In the genomic region with DNA sequence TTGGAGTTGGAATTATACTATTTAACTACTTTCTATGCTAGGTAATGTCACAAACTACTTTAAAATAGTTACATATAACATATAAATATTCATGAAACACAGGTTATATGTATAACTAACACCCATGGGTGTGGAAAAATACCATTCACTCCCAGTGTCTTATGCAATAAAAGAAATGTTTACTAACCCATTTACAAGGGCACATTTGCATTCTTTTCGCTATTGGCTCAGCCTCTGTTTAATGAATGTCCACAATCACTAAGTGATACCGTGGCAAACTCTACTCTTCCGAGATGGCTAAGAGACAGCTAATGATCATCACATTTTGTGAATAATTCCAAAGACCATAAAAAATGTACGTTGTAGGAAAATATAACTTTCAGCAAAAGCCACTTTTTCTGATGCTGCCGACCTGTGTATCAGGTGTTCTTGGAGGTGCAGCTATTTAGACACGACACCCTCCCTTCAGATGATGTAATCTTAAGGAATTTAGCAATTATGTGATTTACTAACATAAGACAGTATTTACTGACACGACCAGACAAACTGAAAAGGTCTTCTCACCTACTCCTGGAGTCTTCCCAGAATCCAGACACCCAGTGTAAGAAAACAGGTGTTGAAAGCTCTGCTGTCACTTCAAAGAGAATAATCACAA, we compare ENCODE assay signal across 26 cellular contexts.
A peak's percentile ranks its signal among the peaks of the same experiment; 100 is the strongest.
DNase-seq lines count a peak whose midpoint lies in the region; ATAC-seq and TF ChIP-seq lines count a peak whose summit lies in the region.
"Had no signal": no experiment of that assay in that cellular context is flagged by ENCODE, and none has a peak within 500 bp of the region (broad histone marks: within the 10 kb centered on the region; RNA-seq: fewer than 3 reads in every experiment).

No MANE protein-coding gene starts in this region.

- no peak for DNase-seq in Calu3
- no peak for DNase-seq in RWPE2 (ENCODE audit: low spot score)
- no peak for DNase-seq in left lung
- DNase-seq in activated CD8-positive, alpha-beta memory T cell treated with anti-CD3 and anti-CD28 coated beads, Interleukin-2, amount 50 U/mL, for 48 hours, result no peak
- DNase-seq in NCI-H128 (lab: John Stamatoyannopoulos, UW; ENCODE audit: unreplicated experiment), result no peak
- DNase-seq in activated naive CD4-positive, alpha-beta T cell treated with anti-CD3 and anti-CD28 coated beads for 36 hours, result no peak
- DNase-seq: activated CD4-positive, alpha-beta T cell treated with anti-CD3 and anti-CD28 coated beads, Interleukin-2, amount 50 U/mL, for 4 hours; activated naive CD4-positive, alpha-beta T cell treated with anti-CD3 and anti-CD28 coated beads, Interleukin-2, amount 50 U/mL, for 16 hours; body of pancreas; dermis blood vessel endothelial cell; endodermal cell; gastrocnemius medialis; kidney glomerular epithelial cell; MM.1S; NCI-H1105 treated with DMSO at 0.1 percent for 48 hours; NCI-H2029; NCI-H82; stimulated activated CD4-positive, alpha-beta T cell treated with anti-CD3 and anti-CD28 coated beads, Interleukin-15, amount 100 ng/mL, for 24 hours; stimulated activated CD4-positive, alpha-beta T cell treated with anti-CD3 and anti-CD28 coated beads, Interleukin-4, amount 100 ng/mL, for 4 hours; tibial artery had no signal

- CTCF ChIA-PET in Calu3 (lab: Charles Lee), result no interaction called here
- CTCF ChIA-PET in activated naive CD4-positive, alpha-beta T cell treated with anti-CD3 and anti-CD28 coated beads for 36 hours (lab: Charles Lee), result interaction anchor here (1.1 kb wide), 1 partner anchor 15 kb away, joined by 3 read pairs; no protein-coding TSS in a partner anchor

- no TSS peak for BruUV-seq in Calu3 (replicated peaks; lab: Mats Ljungman, UMichigan)

- intact Hi-C loops in Calu3 (cut with micrococcal nuclease; ENCODE audit: unreplicated experiment) (no loop called here), left lung (cut with DNase I) (no loop called here)
- intact Hi-C loops in activated naive CD4-positive, alpha-beta T cell treated with anti-CD3 and anti-CD28 coated beads for 36 hours (cut with micrococcal nuclease), result no loop called here

- no peaks in the 10 kb centered on the region for H3K9me3 Mint-ChIP-seq in Calu3 (ENCODE audit: low read depth, unreplicated experiment)
- peaks cover 1% of the 10 kb centered on the region for H3K9me3 Mint-ChIP-seq in activated naive CD4-positive, alpha-beta T cell treated with anti-CD3 and anti-CD28 coated beads for 36 hours

- TF ChIP-seq CTCF in Calu3 (IDR thresholded peaks at IDR 0.05; ENCODE audit: unreplicated experiment) (no peak), RWPE2 (IDR thresholded peaks at IDR 0.05; ENCODE audit: poor library complexity, severe bottlenecking) (no peak), left lung (IDR thresholded peaks at IDR 0.05) (no peak)

- H3K27me3 ChIP-seq in RWPE2 (ENCODE audit: insufficient read depth, poor library complexity, severe bottlenecking) (no peaks in the 10 kb centered on the region), left lung (no peaks in the 10 kb centered on the region)
- H3K27me3 ChIP-seq: BLaER1, body of pancreas, gastrocnemius medialis, tibial artery had no signal

- no peak overlapping the region for H3K27ac ChIP-seq in RWPE2 (ENCODE audit: poor library complexity, severe bottlenecking)
- H3K27ac ChIP-seq in left lung, result no peak overlapping the region
- H3K27ac ChIP-seq: BLaER1, body of pancreas, gastrocnemius medialis, SK-N-MC, tibial artery had no signal

- H3K4me3 ChIP-seq in RWPE2 (ENCODE audit: severe bottlenecking) (no peak overlapping the region), left lung (no peak overlapping the region)
- H3K4me3 ChIP-seq: BLaER1, body of pancreas, gastrocnemius medialis, GM12878, HAP-1, SK-N-MC, tibial artery had no signal

- TF ChIP-seq RAD21 in Ishikawa (IDR thresholded peaks at IDR 0.05; ENCODE audit: low read depth), result no peak

- ATAC-seq in RWPE2 (ENCODE audit: low read depth) (peak; percentile 62), left lung (peak; percentile 84)
- ATAC-seq: body of pancreas, gastrocnemius medialis, GM12878 had no signal

- no peaks in the 10 kb centered on the region for H3K4me1 ChIP-seq in RWPE2 (ENCODE audit: insufficient read depth, poor library complexity, severe bottlenecking)
- H3K4me1 ChIP-seq in left lung, result no peaks in the 10 kb centered on the region
- H3K4me1 ChIP-seq: body of pancreas, gastrocnemius medialis, tibial artery had no signal

- H3K36me3 ChIP-seq in RWPE2 (ENCODE audit: low read depth) (no peaks in the 10 kb centered on the region), left lung (no peaks in the 10 kb centered on the region)
- H3K36me3 ChIP-seq: BLaER1, gastrocnemius medialis, HAP-1, tibial artery had no signal

- peak overlapping the region; percentile 68 for H3K27ac Mint-ChIP-seq in Calu3 (ENCODE audit: unreplicated experiment)
- no peak overlapping the region for H3K27ac Mint-ChIP-seq in activated naive CD4-positive, alpha-beta T cell treated with anti-CD3 and anti-CD28 coated beads for 36 hours
- H3K27ac Mint-ChIP-seq: endodermal cell, nephron had no signal

- H3K4me1 Mint-ChIP-seq in Calu3 (ENCODE audit: low read depth, unreplicated experiment), result peaks cover 8% of the 10 kb centered on the region
- no peaks in the 10 kb centered on the region for H3K4me1 Mint-ChIP-seq in activated naive CD4-positive, alpha-beta T cell treated with anti-CD3 and anti-CD28 coated beads for 36 hours (ENCODE audit: low read depth)
- H3K4me1 Mint-ChIP-seq: endodermal cell, nephron had no signal

- H3K27me3 Mint-ChIP-seq in Calu3 (ENCODE audit: unreplicated experiment), result peaks cover 12% of the 10 kb centered on the region
- no peaks in the 10 kb centered on the region for H3K27me3 Mint-ChIP-seq in activated naive CD4-positive, alpha-beta T cell treated with anti-CD3 and anti-CD28 coated beads for 36 hours (ENCODE audit: low read depth)

- TF ChIP-seq EP300 in Ishikawa (IDR thresholded peaks at IDR 0.05; ENCODE audit: borderline replicate concordance), result no peak

- H3K9me3 ChIP-seq in RWPE2 (ENCODE audit: severe bottlenecking) (no peaks in the 10 kb centered on the region), left lung (no peaks in the 10 kb centered on the region)
- H3K9me3 ChIP-seq: body of pancreas, gastrocnemius medialis, HAP-1, tibial artery had no signal

- H3K36me3 Mint-ChIP-seq in Calu3 (ENCODE audit: insufficient read depth, unreplicated experiment), result peaks cover 5% of the 10 kb centered on the region
- no peaks in the 10 kb centered on the region for H3K36me3 Mint-ChIP-seq in activated naive CD4-positive, alpha-beta T cell treated with anti-CD3 and anti-CD28 coated beads for 36 hours (ENCODE audit: low read depth)

- H3K4me3 Mint-ChIP-seq in Calu3 (ENCODE audit: low read depth, unreplicated experiment), result peak overlapping the region; percentile 18
- H3K4me3 Mint-ChIP-seq in activated naive CD4-positive, alpha-beta T cell treated with anti-CD3 and anti-CD28 coated beads for 36 hours, result no peak overlapping the region
- H3K4me3 Mint-ChIP-seq: endodermal cell, nephron had no signal

TF ChIP-seq in Ishikawa, 13 proteins besides CTCF, POLR2A, EP300 and RAD21:
- TF ChIP-seq, protein P1, sequence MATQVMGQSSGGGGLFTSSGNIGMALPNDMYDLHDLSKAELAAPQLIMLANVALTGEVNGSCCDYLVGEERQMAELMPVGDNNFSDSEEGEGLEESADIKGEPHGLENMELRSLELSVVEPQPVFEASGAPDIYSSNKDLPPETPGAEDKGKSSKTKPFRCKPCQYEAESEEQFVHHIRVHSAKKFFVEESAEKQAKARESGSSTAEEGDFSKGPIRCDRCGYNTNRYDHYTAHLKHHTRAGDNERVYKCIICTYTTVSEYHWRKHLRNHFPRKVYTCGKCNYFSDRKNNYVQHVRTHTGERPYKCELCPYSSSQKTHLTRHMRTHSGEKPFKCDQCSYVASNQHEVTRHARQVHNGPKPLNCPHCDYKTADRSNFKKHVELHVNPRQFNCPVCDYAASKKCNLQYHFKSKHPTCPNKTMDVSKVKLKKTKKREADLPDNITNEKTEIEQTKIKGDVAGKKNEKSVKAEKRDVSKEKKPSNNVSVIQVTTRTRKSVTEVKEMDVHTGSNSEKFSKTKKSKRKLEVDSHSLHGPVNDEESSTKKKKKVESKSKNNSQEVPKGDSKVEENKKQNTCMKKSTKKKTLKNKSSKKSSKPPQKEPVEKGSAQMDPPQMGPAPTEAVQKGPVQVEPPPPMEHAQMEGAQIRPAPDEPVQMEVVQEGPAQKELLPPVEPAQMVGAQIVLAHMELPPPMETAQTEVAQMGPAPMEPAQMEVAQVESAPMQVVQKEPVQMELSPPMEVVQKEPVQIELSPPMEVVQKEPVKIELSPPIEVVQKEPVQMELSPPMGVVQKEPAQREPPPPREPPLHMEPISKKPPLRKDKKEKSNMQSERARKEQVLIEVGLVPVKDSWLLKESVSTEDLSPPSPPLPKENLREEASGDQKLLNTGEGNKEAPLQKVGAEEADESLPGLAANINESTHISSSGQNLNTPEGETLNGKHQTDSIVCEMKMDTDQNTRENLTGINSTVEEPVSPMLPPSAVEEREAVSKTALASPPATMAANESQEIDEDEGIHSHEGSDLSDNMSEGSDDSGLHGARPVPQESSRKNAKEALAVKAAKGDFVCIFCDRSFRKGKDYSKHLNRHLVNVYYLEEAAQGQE (IDR thresholded peaks at IDR 0.05; ENCODE audit: low read depth), result no peak
- TF ChIP-seq TEAD4 (IDR thresholded peaks at IDR 0.05) (0 out of 2 replicates have a peak, but pooled peaks have one; percentile 11), CEBPB (IDR thresholded peaks at IDR 0.05) (peak; percentile 82), NFIC (IDR thresholded peaks at IDR 0.05) (no peak)
